ENCODE assay signal across 17 cellular contexts in the genomic region with DNA sequence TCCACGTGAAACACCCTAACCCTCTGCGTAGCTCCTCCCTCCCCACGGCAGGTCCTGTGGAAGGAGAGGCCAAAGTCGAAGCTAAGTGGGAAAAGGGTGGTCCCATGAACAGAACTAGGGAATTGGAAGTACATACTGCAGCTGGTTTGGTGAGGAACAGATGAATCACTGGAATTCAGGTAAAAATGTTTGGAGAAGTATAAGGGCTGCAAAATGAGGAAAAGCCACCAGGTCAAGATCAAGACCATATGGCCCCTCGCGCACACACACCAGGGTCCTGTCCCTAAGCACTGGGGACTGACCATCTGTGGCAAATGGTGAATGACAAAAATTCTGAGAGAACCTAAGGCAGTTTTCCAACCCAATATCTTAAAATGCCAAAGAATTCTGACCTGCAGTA. TPM values are rescaled to one million over a fixed set of nuclear protein-coding genes. Genes with fewer than 3 reads are reported as not detected.
A peak's percentile ranks its signal among the peaks of the same experiment; 100 is the strongest.
DNase-seq lines count a peak whose midpoint lies in the region; ATAC-seq and TF ChIP-seq lines count a peak whose summit lies in the region.
"Had no signal": no experiment of that assay in that cellular context is flagged by ENCODE, and none has a peak within 500 bp of the region (broad histone marks: within the 10 kb centered on the region; RNA-seq: fewer than 3 reads in every experiment).

No MANE protein-coding gene starts in this region.

- H3K4me1 Mint-ChIP-seq in activated CD8-positive, alpha-beta T cell treated with anti-CD3 and anti-CD28 coated beads, Interleukin-2, amount 10 ng/mL, durations not matched to agents 7 days and 5 days (ENCODE audit: low read depth), result peaks cover 5% of the 10 kb centered on the region
- H3K4me1 Mint-ChIP-seq in activated CD8-positive, alpha-beta T cell treated with anti-CD3 and anti-CD28 coated beads for 36 hours (ENCODE audit: low read depth), result peaks cover 4% of the 10 kb centered on the region
- H3K4me1 Mint-ChIP-seq in brain, result peaks cover 53% of the 10 kb centered on the region
- peaks cover 10% of the 10 kb centered on the region for H3K4me1 Mint-ChIP-seq in mesothelial cell of epicardium
- peaks cover 20% of the 10 kb centered on the region for H3K4me1 Mint-ChIP-seq in neural progenitor cell
- H3K4me1 Mint-ChIP-seq in CD4-positive, alpha-beta memory T cell, result peaks cover 0 to 20% (median 5%) of the 10 kb centered on the region in 4 donors

- H3K4me3 ChIP-seq in neural progenitor cell (no peak overlapping the region), vagina (no peak overlapping the region)
- H3K4me3 ChIP-seq in CD4-positive, alpha-beta memory T cell (ENCODE audit: low read length in 2 of 2), result no peak overlapping the region
- H3K4me3 ChIP-seq: A549, GM23248 had no signal

- H3K4me1 ChIP-seq in neural progenitor cell (no peaks in the 10 kb centered on the region), vagina (peaks cover 25% of the 10 kb centered on the region)
- no peaks in the 10 kb centered on the region for H3K4me1 ChIP-seq in CD4-positive, alpha-beta memory T cell (ENCODE audit: insufficient read depth, low read length)
- H3K4me1 ChIP-seq: A549 had no signal

- peaks cover 14% of the 10 kb centered on the region for H3F3A ChIP-seq in neural progenitor cell (ENCODE audit: low read depth)

- H3K9me3 ChIP-seq in neural progenitor cell (ENCODE audit: low read depth), result no peaks in the 10 kb centered on the region
- H3K9me3 ChIP-seq in CD4-positive, alpha-beta memory T cell (ENCODE audit: control insufficient read depth in 1 of 2, low read length in 2 of 2), result no peaks in the 10 kb centered on the region
- no peaks in the 10 kb centered on the region for H3K9me3 ChIP-seq in vagina
- H3K9me3 ChIP-seq: A549 had no signal

- no peak overlapping the region for H3K27ac Mint-ChIP-seq in activated CD8-positive, alpha-beta T cell treated with anti-CD3 and anti-CD28 coated beads, Interleukin-2, amount 10 ng/mL, durations not matched to agents 7 days and 5 days
- H3K27ac Mint-ChIP-seq in activated CD8-positive, alpha-beta T cell treated with anti-CD3 and anti-CD28 coated beads for 36 hours, result no peak overlapping the region
- H3K27ac Mint-ChIP-seq in brain (peak overlapping the region in 1 of 5 experiments; percentile 71), mesothelial cell of epicardium (peak overlapping the region; percentile 66), neural progenitor cell (peak overlapping the region; percentile 87)
- no peak overlapping the region for H3K27ac Mint-ChIP-seq in CD4-positive, alpha-beta memory T cell
- H3K27ac Mint-ChIP-seq: CD4-positive, alpha-beta T cell had no signal

- no peak overlapping the region for H3K27ac ChIP-seq in neural progenitor cell
- H3K27ac ChIP-seq in CD4-positive, alpha-beta memory T cell (ENCODE audit: low read depth, low read length), result no peak overlapping the region
- H3K27ac ChIP-seq in vagina, result no peak overlapping the region
- H3K27ac ChIP-seq: 22Rv1, A549, C4-2B, GM23248 had no signal

- no peaks in the 10 kb centered on the region for H3K9me3 Mint-ChIP-seq in activated CD8-positive, alpha-beta T cell treated with anti-CD3 and anti-CD28 coated beads, Interleukin-2, amount 10 ng/mL, durations not matched to agents 7 days and 5 days (ENCODE audit: insufficient read depth)
- no peaks in the 10 kb centered on the region for H3K9me3 Mint-ChIP-seq in activated CD8-positive, alpha-beta T cell treated with anti-CD3 and anti-CD28 coated beads for 36 hours
- H3K9me3 Mint-ChIP-seq in brain (peaks cover 0 to 3% (median 2%) of the 10 kb centered on the region in 5 experiments), mesothelial cell of epicardium (no peaks in the 10 kb centered on the region), neural progenitor cell (no peaks in the 10 kb centered on the region)
- H3K9me3 Mint-ChIP-seq in CD4-positive, alpha-beta memory T cell, result peaks cover 0 to 3% (median 0%) of the 10 kb centered on the region in 8 donors
- H3K9me3 Mint-ChIP-seq: CD4-positive, alpha-beta T cell had no signal

- no peak for TF ChIP-seq CTCF in activated CD8-positive, alpha-beta T cell treated with anti-CD3 and anti-CD28 coated beads for 36 hours (IDR thresholded peaks at IDR 0.05)
- no peak for TF ChIP-seq CTCF in brain (conservative IDR thresholded peaks at IDR 0.05)
- TF ChIP-seq CTCF in mesothelial cell of epicardium (IDR thresholded peaks at IDR 0.05; ENCODE audit: unreplicated experiment), result no peak
- no peak for TF ChIP-seq CTCF in neural progenitor cell (IDR thresholded peaks at IDR 0.05)
- no peak for TF ChIP-seq CTCF in vagina (IDR thresholded peaks at IDR 0.05)

- H3K27me3 ChIP-seq in neural progenitor cell (peaks cover 14% of the 10 kb centered on the region), vagina (no peaks in the 10 kb centered on the region)
- peaks cover 4% of the 10 kb centered on the region for H3K27me3 ChIP-seq in CD4-positive, alpha-beta memory T cell (ENCODE audit: insufficient read depth, low read length)

- peaks cover 59% of the 10 kb centered on the region for H3K79me2 ChIP-seq in neural progenitor cell (ENCODE audit: low read depth)

- H2AFZ ChIP-seq in neural progenitor cell (replicated peaks), result no peak overlapping the region
- H2AFZ ChIP-seq: GM23248 had no signal

- no peak for TF ChIP-seq POLR2A in vagina (IDR thresholded peaks at IDR 0.05)

- peak; percentile 9 for DNase-seq in activated CD8-positive, alpha-beta T cell treated with anti-CD3 and anti-CD28 coated beads, Interleukin-2, amount 10 ng/mL, durations not matched to agents 7 days and 5 days
- no peak for DNase-seq in activated CD8-positive, alpha-beta T cell treated with anti-CD3 and anti-CD28 coated beads for 36 hours
- DNase-seq in mesothelial cell of epicardium (ENCODE audit: low spot score in 2 of 2, unreplicated experiment in 2 of 2) (no peak), neural progenitor cell (ENCODE audit: low spot score) (no peak), vagina (ENCODE audit: extremely low spot score in 2 of 2) (no peak), OCI-M1 (lab: John Stamatoyannopoulos, UW) (no peak)
- DNase-seq in CD4-positive, alpha-beta memory T cell, result no peak
- DNase-seq: AML-193; CD4-positive, alpha-beta T cell; DMS153; DMS79; GDM1; GM23248 had no signal

- peaks cover 39% of the 10 kb centered on the region for H3K27me3 Mint-ChIP-seq in activated CD8-positive, alpha-beta T cell treated with anti-CD3 and anti-CD28 coated beads, Interleukin-2, amount 10 ng/mL, durations not matched to agents 7 days and 5 days (ENCODE audit: low read depth)
- peaks cover 40% of the 10 kb centered on the region for H3K27me3 Mint-ChIP-seq in activated CD8-positive, alpha-beta T cell treated with anti-CD3 and anti-CD28 coated beads for 36 hours
- H3K27me3 Mint-ChIP-seq in brain, result peaks cover 6% of the 10 kb centered on the region
- no peaks in the 10 kb centered on the region for H3K27me3 Mint-ChIP-seq in mesothelial cell of epicardium (ENCODE audit: low read depth)
- peaks cover 4% of the 10 kb centered on the region for H3K27me3 Mint-ChIP-seq in neural progenitor cell (ENCODE audit: insufficient read depth, low read depth)
- H3K27me3 Mint-ChIP-seq in CD4-positive, alpha-beta memory T cell, result peaks cover 15 to 17% of the 10 kb centered on the region in 2 donors

- peaks cover 65% of the 10 kb centered on the region for H4K20me1 ChIP-seq in neural progenitor cell (ENCODE audit: low read depth)

- H3K36me3 Mint-ChIP-seq in activated CD8-positive, alpha-beta T cell treated with anti-CD3 and anti-CD28 coated beads, Interleukin-2, amount 10 ng/mL, durations not matched to agents 7 days and 5 days (ENCODE audit: low read depth), result no peaks in the 10 kb centered on the region
- no peaks in the 10 kb centered on the region for H3K36me3 Mint-ChIP-seq in activated CD8-positive, alpha-beta T cell treated with anti-CD3 and anti-CD28 coated beads for 36 hours (ENCODE audit: low read depth)
- peaks cover 19% of the 10 kb centered on the region for H3K36me3 Mint-ChIP-seq in brain
- no peaks in the 10 kb centered on the region for H3K36me3 Mint-ChIP-seq in mesothelial cell of epicardium
- peaks cover 5% of the 10 kb centered on the region for H3K36me3 Mint-ChIP-seq in neural progenitor cell
- H3K36me3 Mint-ChIP-seq in CD4-positive, alpha-beta memory T cell, result no peaks in the 10 kb centered on the region

- CTCF ChIA-PET in activated CD8-positive, alpha-beta T cell treated with anti-CD3 and anti-CD28 coated beads, Interleukin-2, amount 10 ng/mL, durations not matched to agents 7 days and 5 days (lab: Charles Lee), result no interaction called here
- CTCF ChIA-PET in activated CD8-positive, alpha-beta T cell treated with anti-CD3 and anti-CD28 coated beads for 36 hours (lab: Charles Lee), result interaction anchor here (2.0 kb wide), 1 partner anchor 85 kb away, joined by 7 read pairs; no protein-coding TSS in a partner anchor
- CTCF ChIA-PET in CD4-positive, alpha-beta memory T cell (lab: Charles Lee; ENCODE audit: partially characterized antibody), result no interaction called here

- H3K4me2 ChIP-seq in neural progenitor cell, result no peak overlapping the region
- H3K4me2 ChIP-seq: A549 had no signal

- no peak overlapping the region for H3K4me3 Mint-ChIP-seq in activated CD8-positive, alpha-beta T cell treated with anti-CD3 and anti-CD28 coated beads, Interleukin-2, amount 10 ng/mL, durations not matched to agents 7 days and 5 days
- H3K4me3 Mint-ChIP-seq in activated CD8-positive, alpha-beta T cell treated with anti-CD3 and anti-CD28 coated beads for 36 hours, result no peak overlapping the region
- H3K4me3 Mint-ChIP-seq in brain, result peak overlapping the region; percentile 24 to 52 (median 33)
- no peak overlapping the region for H3K4me3 Mint-ChIP-seq in mesothelial cell of epicardium
- peak overlapping the region; percentile 13 for H3K4me3 Mint-ChIP-seq in neural progenitor cell
- no peak overlapping the region for H3K4me3 Mint-ChIP-seq in CD4-positive, alpha-beta memory T cell
- H3K4me3 Mint-ChIP-seq: CD4-positive, alpha-beta T cell had no signal

- ATAC-seq in activated CD8-positive, alpha-beta T cell treated with anti-CD3 and anti-CD28 coated beads, Interleukin-2, amount 10 ng/mL, durations not matched to agents 7 days and 5 days, result no peak
- no peak for ATAC-seq in activated CD8-positive, alpha-beta T cell treated with anti-CD3 and anti-CD28 coated beads for 36 hours
- ATAC-seq: A549 had no signal

- no peaks in the 10 kb centered on the region for H3K36me3 ChIP-seq in neural progenitor cell
- H3K36me3 ChIP-seq in CD4-positive, alpha-beta memory T cell (ENCODE audit: insufficient read depth, low read length), result no peaks in the 10 kb centered on the region
- no peaks in the 10 kb centered on the region for H3K36me3 ChIP-seq in vagina

- intact Hi-C loops in activated CD8-positive, alpha-beta T cell treated with anti-CD3 and anti-CD28 coated beads for 36 hours (cut with micrococcal nuclease), result no loop called here
- intact Hi-C loops in CD4-positive, alpha-beta memory T cell (cut with micrococcal nuclease), result no loop called here
- intact Hi-C loops in vagina (cut with DNase I), result no loop called here

- POLR2A ChIA-PET in activated CD8-positive, alpha-beta T cell treated with anti-CD3 and anti-CD28 coated beads, Interleukin-2, amount 10 ng/mL, durations not matched to agents 7 days and 5 days (lab: Charles Lee), result interaction anchor here (0.6 kb wide), 1 partner anchor 451 kb away, joined by 3 read pairs; no protein-coding TSS in a partner anchor
- POLR2A ChIA-PET in activated CD8-positive, alpha-beta T cell treated with anti-CD3 and anti-CD28 coated beads for 36 hours (lab: Charles Lee), result no interaction called here
- POLR2A ChIA-PET in CD4-positive, alpha-beta memory T cell (lab: Charles Lee; ENCODE audit: partially characterized antibody), result no interaction called here

- no peak overlapping the region for H3K9ac ChIP-seq in neural progenitor cell
- H3K9ac ChIP-seq: GM23248 had no signal

RNA-seq across cellular contexts. Expression of a gene that starts 3.1 kb away (rescaled TPM):
- under 1 TPM in 1 of 2 experiments, not detected in 1; 0.18 TPM for total RNA-seq in activated CD8-positive, alpha-beta T cell treated with anti-CD3 and anti-CD28 coated beads, Interleukin-2, amount 10 ng/mL, durations not matched to agents 7 days and 5 days
- under 1 TPM; 0.16 to 0.23 TPM for total RNA-seq in activated CD8-positive, alpha-beta T cell treated with anti-CD3 and anti-CD28 coated beads for 36 hours
- 7.0 TPM for polyA plus RNA-seq in brain (ENCODE audit: insufficient read depth, low read depth, low replicate concordance)
- total RNA-seq in mesothelial cell of epicardium (25.5 to 30.8 TPM (median 30.7 TPM) in 3 replicates), neural progenitor cell (ENCODE audit: low replicate concordance) (21.8 and 25.2 TPM in 2 replicates), vagina (32.7 TPM)
- 1 to 10 TPM in 1 of 2 experiments, under 1 TPM in 1; 0.28 to 1.3 TPM for total RNA-seq in CD4-positive, alpha-beta memory T cell
- under 1 TPM in 1 of 2 donors, not detected in 1; 0.13 TPM for polyA plus RNA-seq in CD4-positive, alpha-beta memory T cell

Comparison
In these comparisons a context has a peak if more than half of its experiments do, and no peak if none do; other contexts are left out.
1. H3K27ac Mint-ChIP-seq: peak in mesothelial cell of epicardium (single experiment) and neural progenitor cell (single experiment); none in activated CD8-positive, alpha-beta T cell treated with anti-CD3 and anti-CD28 coated beads, Interleukin-2, amount 10 ng/mL, durations not matched to agents 7 days and 5 days (single experiment), activated CD8-positive, alpha-beta T cell treated with anti-CD3 and anti-CD28 coated beads for 36 hours (single experiment) and CD4-positive, alpha-beta memory T cell (0 of 7).
2. H3K4me3 Mint-ChIP-seq: peak in brain (5 of 5) and neural progenitor cell (single experiment); none in activated CD8-positive, alpha-beta T cell treated with anti-CD3 and anti-CD28 coated beads, Interleukin-2, amount 10 ng/mL, durations not matched to agents 7 days and 5 days (single experiment), activated CD8-positive, alpha-beta T cell treated with anti-CD3 and anti-CD28 coated beads for 36 hours (single experiment), mesothelial cell of epicardium (single experiment) and CD4-positive, alpha-beta memory T cell (0 of 8).
3. RNA of a gene that starts 3.1 kb away (total RNA-seq): 32.7 TPM in vagina (single experiment), 25.5 to 30.8 TPM in mesothelial cell of epicardium and 21.8 to 25.2 TPM in neural progenitor cell; 0.28 to 1.3 TPM in CD4-positive, alpha-beta memory T cell, 0.16 to 0.23 TPM in activated CD8-positive, alpha-beta T cell treated with anti-CD3 and anti-CD28 coated beads for 36 hours and 0.18 TPM in activated CD8-positive, alpha-beta T cell treated with anti-CD3 and anti-CD28 coated beads, Interleukin-2, amount 10 ng/mL, durations not matched to agents 7 days and 5 days; every median in the first group is over 10 times any median in the second.